ENCODE assay signal across 14 cellular contexts in the genomic region with DNA sequence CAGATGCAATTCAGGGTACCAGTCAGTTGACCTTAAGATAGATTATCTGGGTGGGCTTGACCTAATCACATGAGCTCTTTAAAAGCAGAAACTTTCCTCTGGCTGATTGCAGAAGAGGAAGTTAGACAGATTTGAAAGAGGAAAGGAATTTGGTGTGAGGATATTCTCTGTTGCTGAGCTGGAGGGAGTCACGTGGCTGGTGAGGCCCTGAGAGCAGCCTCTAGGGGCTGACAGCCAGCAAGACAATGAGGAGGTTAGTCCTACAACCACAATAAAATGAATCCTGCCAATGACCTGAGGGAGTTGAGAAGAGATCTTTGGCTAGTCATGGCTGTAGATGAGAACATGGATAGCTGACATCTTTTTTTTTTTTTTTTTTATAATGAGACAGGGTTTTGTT.
DNase-seq lines count a peak whose midpoint lies in the region; ATAC-seq and TF ChIP-seq lines count a peak whose summit lies in the region.
"Had no signal": no experiment of that assay in that cellular context is flagged by ENCODE, and none has a peak within 500 bp of the region (broad histone marks: within the 10 kb centered on the region; RNA-seq: fewer than 3 reads in every experiment).

No MANE protein-coding gene starts in this region.

- H3K4me1 ChIP-seq in neutrophil (ENCODE audit: control insufficient read depth in 1 of 2, insufficient read depth in 1 of 2, low read depth in 1 of 2, low read length in 1 of 2) = peaks cover 13 to 18% of the 10 kb centered on the region in 2 experiments
- H3K4me1 ChIP-seq: adrenal gland had no signal

- DNase-seq in M059J (ENCODE audit: low read depth) (peak; percentile 30), WERI-Rb-1 (no peak), T1000 (lab: John Stamatoyannopoulos, UW) (no peak)
- DNase-seq: activated CD8-positive, alpha-beta memory T cell treated with anti-CD3 and anti-CD28 coated beads, Interleukin-2, amount 50 U/mL, for 48 hours; NCI-H187 treated with DMSO at 0.1 percent for 48 hours; posterior cingulate gyrus; substantia nigra; T-helper 9 cell had no signal

- H3K4me3 ChIP-seq in WERI-Rb-1 (ENCODE audit: low read depth, low read length) (no peak overlapping the region), neutrophil (ENCODE audit: low read depth in 1 of 2, low read length in 1 of 2) (no peak overlapping the region)
- H3K4me3 ChIP-seq: adrenal gland, hepatocyte had no signal

- H3K9me3 ChIP-seq in WERI-Rb-1 (ENCODE audit: severe bottlenecking) (no peaks in the 10 kb centered on the region), neutrophil (no peaks in the 10 kb centered on the region)
- H3K9me3 ChIP-seq: adrenal gland had no signal

- H3K27me3 ChIP-seq in WERI-Rb-1 (ENCODE audit: insufficient read depth, low read depth, severe bottlenecking) (no peaks in the 10 kb centered on the region), neutrophil (peaks cover 6% of the 10 kb centered on the region)
- H3K27me3 ChIP-seq: adrenal gland, hepatocyte had no signal

- H3K27ac ChIP-seq in WERI-Rb-1 = no peak overlapping the region
- peak overlapping the region; percentile 32 for H3K27ac ChIP-seq in neutrophil
- H3K27ac ChIP-seq: adrenal gland, hepatocyte had no signal

- ATAC-seq in GM21723 (IDR thresholded peaks at IDR 0.05; ENCODE audit: unreplicated experiment) (peak; percentile 63), HG03521 (IDR thresholded peaks at IDR 0.05; ENCODE audit: unreplicated experiment) (no peak), GM21423 (IDR thresholded peaks at IDR 0.05; ENCODE audit: unreplicated experiment) (no peak)

- H3K36me3 ChIP-seq in WERI-Rb-1 (no peaks in the 10 kb centered on the region), neutrophil (no peaks in the 10 kb centered on the region)
- H3K36me3 ChIP-seq: adrenal gland had no signal

- TF ChIP-seq CTCF in WERI-Rb-1 (IDR thresholded peaks at IDR 0.05; ENCODE audit: low read depth, low read length) (0 out of 2 replicates have a peak, but pooled peaks have one; percentile 13), neutrophil (IDR thresholded peaks at IDR 0.05) (no peak)
